Comparison of ENCODE assay signal across 8 cellular contexts in the genomic region with DNA sequence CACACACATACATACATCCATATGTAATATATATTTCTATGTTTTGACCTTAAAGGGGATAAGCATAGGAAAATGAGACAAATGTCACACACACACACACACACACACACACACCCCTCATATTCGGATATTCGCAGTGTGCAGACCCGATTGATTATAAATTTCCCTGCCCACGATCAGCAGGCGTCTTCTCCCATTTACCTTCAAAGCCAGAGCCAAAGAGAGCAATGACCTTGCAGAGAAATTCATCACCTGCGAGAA. TPM values are rescaled to one million over a fixed set of nuclear protein-coding genes. Genes with fewer than 3 reads are reported as not detected.
DNase-seq lines count a peak whose midpoint lies in the region; ATAC-seq and TF ChIP-seq lines count a peak whose summit lies in the region.

No MANE protein-coding gene starts in this region.

- CTCF ChIA-PET in OCI-LY7 (lab: Charles Lee; ENCODE audit: unreplicated experiment) = no interaction called here

- no peaks in the 10 kb centered on the region for H3K27me3 Mint-ChIP-seq in CD4-positive, CD25-positive, alpha-beta regulatory T cell

- H3K4me1 Mint-ChIP-seq in CD4-positive, CD25-positive, alpha-beta regulatory T cell = peaks cover 24 to 78% (median 60%) of the 10 kb centered on the region in 4 donors

- no peak for TF ChIP-seq CTCF in OCI-LY7 (conservative IDR thresholded peaks at IDR 0.05; ENCODE audit: low read length)
- TF ChIP-seq CTCF in epithelial cell of proximal tubule (conservative IDR thresholded peaks at IDR 0.05; ENCODE audit: low read depth, low read length) = no peak

- BruUV-seq in OCI-LY7 (replicated peaks; lab: Mats Ljungman, UMichigan) = no TSS peak

- H3K14ac ChIP-seq in neuronal stem cell (ENCODE audit: low read length) = no peak overlapping the region

- peak overlapping the region; percentile 91 to 95 (median 93) for H3K27ac Mint-ChIP-seq in CD4-positive, CD25-positive, alpha-beta regulatory T cell

- no peak overlapping the region for H4K8ac ChIP-seq in neuronal stem cell (ENCODE audit: low read depth, low read length)

- H2AK5ac ChIP-seq in neuronal stem cell (ENCODE audit: low read depth, low read length) = no peak overlapping the region

- no peak overlapping the region for H3K4ac ChIP-seq in neuronal stem cell (ENCODE audit: low read length)

- peaks cover 43% of the 10 kb centered on the region; the same call in 1 of the 2 replicates for H3K79me2 ChIP-seq in OCI-LY7 (ENCODE audit: insufficient read depth, low read depth, low read length)

- H3K79me1 ChIP-seq in neuronal stem cell (ENCODE audit: low read depth, low read length) = no peaks in the 10 kb centered on the region

- no peaks in the 10 kb centered on the region for H4K20me1 ChIP-seq in OCI-LY7 (ENCODE audit: insufficient read depth, low read length)

- H3K4me2 ChIP-seq in OCI-LY7 (ENCODE audit: low read length) (peak overlapping the region; percentile 80), neuronal stem cell (ENCODE audit: insufficient read depth, low read length, poor library complexity, severe bottlenecking) (peak overlapping the region; percentile 91)

- ATAC-seq in CD4-positive, CD25-positive, alpha-beta regulatory T cell (ENCODE audit: low read depth in 2 of 2) = no peak
- ATAC-seq in HG02759 (IDR thresholded peaks at IDR 0.05; ENCODE audit: unreplicated experiment) (no peak), HG02678 (IDR thresholded peaks at IDR 0.05; ENCODE audit: unreplicated experiment) (no peak)

- no peaks in the 10 kb centered on the region for H3K9me2 ChIP-seq in OCI-LY7 (ENCODE audit: insufficient read depth, low read length)

- H2AFZ ChIP-seq in OCI-LY7 (ENCODE audit: low read length) (peak overlapping the region; percentile 56), neuronal stem cell (ENCODE audit: low read length) (peak overlapping the region; percentile 99)

- no peak overlapping the region for H3K18ac ChIP-seq in neuronal stem cell (ENCODE audit: low read length)

- H2BK12ac ChIP-seq in neuronal stem cell (ENCODE audit: low read length) = no peak overlapping the region

- no peak overlapping the region for H3K23ac ChIP-seq in neuronal stem cell (ENCODE audit: low read depth, low read length, poor library complexity)

- no peak overlapping the region for H4K91ac ChIP-seq in neuronal stem cell (ENCODE audit: low read depth, low read length, poor library complexity)

- H3K27me3 ChIP-seq in CD4-positive, CD25-positive, alpha-beta regulatory T cell (ENCODE audit: control insufficient read depth, insufficient read depth, low read length) = no peaks in the 10 kb centered on the region
- H3K27me3 ChIP-seq in neuronal stem cell (ENCODE audit: control insufficient read depth in 3 of 3, insufficient read depth in 3 of 3, low read depth in 1 of 3, low read length in 3 of 3) = peaks cover 0 to 41% (median 16%) of the 10 kb centered on the region in 3 experiments

- peak overlapping the region; percentile 94 for H3K27ac ChIP-seq in CD4-positive, CD25-positive, alpha-beta regulatory T cell (ENCODE audit: insufficient read depth, low read length, poor library complexity, severe bottlenecking)
- H3K27ac ChIP-seq in OCI-LY7 (ENCODE audit: low read depth, low read length, poor library complexity, severe bottlenecking) = peak overlapping the region; percentile 4
- H3K27ac ChIP-seq in neuronal stem cell (replicated peaks; ENCODE audit: low read length) = no peak overlapping the region

- peaks cover 70% of the 10 kb centered on the region for H3K4me1 ChIP-seq in CD4-positive, CD25-positive, alpha-beta regulatory T cell (ENCODE audit: control insufficient read depth, insufficient read depth, low read length, poor library complexity, severe bottlenecking)
- peaks cover 52% of the 10 kb centered on the region for H3K4me1 ChIP-seq in OCI-LY7 (ENCODE audit: insufficient read depth, low read length, poor library complexity, severe bottlenecking)
- H3K4me1 ChIP-seq in neuronal stem cell (ENCODE audit: control insufficient read depth in 2 of 2, insufficient read depth in 1 of 2, low read depth in 1 of 2, low read length in 2 of 2) = peaks cover 2% of the 10 kb centered on the region in 2 donors

- no peak overlapping the region for H2BK15ac ChIP-seq in neuronal stem cell (ENCODE audit: low read length)

- H3K9ac ChIP-seq in neuronal stem cell (ENCODE audit: low read depth, low read length, poor library complexity) = no peak overlapping the region

- peaks cover 0 to 1% (median 0%) of the 10 kb centered on the region in 7 donors for H3K9me3 Mint-ChIP-seq in CD4-positive, CD25-positive, alpha-beta regulatory T cell

- H3K4me3 ChIP-seq in CD4-positive, CD25-positive, alpha-beta regulatory T cell (ENCODE audit: low read depth, low read length) = peak overlapping the region; percentile 99
- H3K4me3 ChIP-seq in OCI-LY7 (ENCODE audit: low read depth, low read length, poor library complexity, severe bottlenecking) (peak overlapping the region; percentile 82), epithelial cell of proximal tubule (ENCODE audit: low read depth, low read length) (peak overlapping the region; percentile 92), neuronal stem cell (ENCODE audit: low read length in 2 of 2) (peak overlapping the region; percentile 48 to 90)

- H3K9me3 ChIP-seq in CD4-positive, CD25-positive, alpha-beta regulatory T cell (ENCODE audit: control insufficient read depth in 2 of 2, low read length in 2 of 2) = no peaks in the 10 kb centered on the region
- no peaks in the 10 kb centered on the region for H3K9me3 ChIP-seq in OCI-LY7 (ENCODE audit: low read length)
- no peaks in the 10 kb centered on the region for H3K9me3 ChIP-seq in neuronal stem cell (replicated peaks in 1 of 2; ENCODE audit: control insufficient read depth in 2 of 2, insufficient read depth in 1 of 2, low read depth in 1 of 2, low read length in 2 of 2)

- no peak overlapping the region for H2BK120ac ChIP-seq in neuronal stem cell (ENCODE audit: low read depth, low read length)

- no peak overlapping the region for H2BK5ac ChIP-seq in neuronal stem cell (ENCODE audit: low read length)

- peaks cover 3% of the 10 kb centered on the region for H3K36me3 Mint-ChIP-seq in CD4-positive, CD25-positive, alpha-beta regulatory T cell

- DNase-seq in CD4-positive, CD25-positive, alpha-beta regulatory T cell = no peak
- DNase-seq in OCI-LY7 (ENCODE audit: low spot score) (no peak), epithelial cell of proximal tubule (ENCODE audit: low read depth) (no peak), neuronal stem cell (ENCODE audit: low spot score) (no peak), LoVo (ENCODE audit: low spot score) (no peak)
- no peak for DNase-seq in effector CD8-positive, alpha-beta T cell (lab: John Stamatoyannopoulos, UW)

- H3K4me3 Mint-ChIP-seq in CD4-positive, CD25-positive, alpha-beta regulatory T cell = peak overlapping the region; percentile 95 to 100 (median 97)

- no CpG with 5 or more reads among the region's 6 CpGs for WGBS in neuronal stem cell (ENCODE audit: extremely low coverage in 2 of 2, insufficient read length in 2 of 2, insufficient replicate concordance in 1 of 2), 2 donors

- intact Hi-C loops in OCI-LY7 (cut with micrococcal nuclease; ENCODE audit: unreplicated experiment) = loop anchor here (5.0 kb wide), 1 partner anchor 80 kb away; no protein-coding TSS in a partner anchor

- no peaks in the 10 kb centered on the region for H3K36me3 ChIP-seq in CD4-positive, CD25-positive, alpha-beta regulatory T cell (ENCODE audit: control insufficient read depth, insufficient read depth, low read length)
- H3K36me3 ChIP-seq in OCI-LY7 (ENCODE audit: insufficient read depth, low read length) (no peaks in the 10 kb centered on the region), neuronal stem cell (replicated peaks in 1 of 2; ENCODE audit: control insufficient read depth in 2 of 2, insufficient read depth in 2 of 2, low read length in 2 of 2) (no peaks in the 10 kb centered on the region)

- POLR2A ChIA-PET in OCI-LY7 (lab: Charles Lee) = interaction anchor here (1.3 to 1.7 kb wide), 2 partner anchors 7 to 14 kb away, joined by 3 to 11 read pairs; no protein-coding TSS in a partner anchor

RNA-seq across cellular contexts. Expression of gene GPRIN3, which starts 0.5 kb away (rescaled TPM):
- total RNA-seq in CD4-positive, CD25-positive, alpha-beta regulatory T cell = 78.9 TPM
- 10 to 100 TPM; 11.7 to 13.4 (median 12.6) TPM for polyA plus RNA-seq in CD4-positive, CD25-positive, alpha-beta regulatory T cell
- total RNA-seq in OCI-LY7 (2014; rRNA removed; shearing (Covaris generic)) = 3.6 and 4.6 TPM in 2 replicates
- 9.3 and 9.9 TPM in 2 replicates for total RNA-seq in OCI-LY7 (2022)
- 0.94 and 2.0 TPM in 2 replicates for total RNA-seq in epithelial cell of proximal tubule
- 0.11 TPM for polyA plus RNA-seq in neuronal stem cell (2013, experiment 1 of 2)
- 0.08 TPM for polyA plus RNA-seq in neuronal stem cell (2013, experiment 2 of 2)
